29 cellular contexts compared by ENCODE assay signal in the genomic region with DNA sequence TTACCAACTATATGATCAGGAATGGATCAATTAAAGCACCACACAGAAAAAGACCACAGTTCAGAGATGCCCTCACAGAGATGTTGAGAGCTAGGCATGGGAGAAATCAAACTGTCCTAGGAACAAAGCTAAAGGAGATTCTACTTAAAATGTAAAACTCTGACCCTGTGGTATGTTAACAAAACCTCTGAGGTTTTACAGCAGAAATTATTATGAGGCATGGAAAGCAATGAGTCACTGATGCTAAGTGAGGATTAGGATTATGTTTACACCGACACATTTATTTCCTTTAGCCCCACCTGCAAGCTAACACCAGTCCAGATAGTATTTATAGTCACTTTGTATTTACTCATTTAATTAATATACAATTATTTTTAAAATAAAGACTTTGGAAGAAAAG.
A peak's percentile ranks its signal among the peaks of the same experiment; 100 is the strongest.
DNase-seq lines count a peak whose midpoint lies in the region; ATAC-seq and TF ChIP-seq lines count a peak whose summit lies in the region.
"Had no signal": no experiment of that assay in that cellular context is flagged by ENCODE, and none has a peak within 500 bp of the region (broad histone marks: within the 10 kb centered on the region; RNA-seq: fewer than 3 reads in every experiment).

No MANE protein-coding gene starts in this region.

- H2BK15ac ChIP-seq in IMR-90 (ENCODE audit: low read depth, low read length) (no peak overlapping the region), mesenchymal stem cell (ENCODE audit: low read depth, poor library complexity, severe bottlenecking) (no peak overlapping the region)

- peak; percentile 58 for DNase-seq in ELR (ENCODE audit: low read depth)
- DNase-seq in IMR-90: peak; percentile 48
- DNase-seq in astrocyte of the cerebellum (ENCODE audit: low read depth): peak; percentile 6
- peak; percentile 40 for DNase-seq in mesenchymal stem cell
- DNase-seq in CD14-positive monocyte (ENCODE audit: low spot score): no peak
- no peak for DNase-seq in stimulated activated naive CD4-positive, alpha-beta T cell (lab: John Stamatoyannopoulos, UW)
- no peak for DNase-seq in T-helper 2 cell treated with Interferon-gamma antibody and Interleukin-4, amounts not matched to agents 5 μg/mL and 100 μg/mL, for 36 hours (ENCODE audit: low spot score)
- DNase-seq in HT-29 (ENCODE audit: low spot score): no peak
- DNase-seq: activated CD4-positive, alpha-beta memory T cell treated with anti-CD3 and anti-CD28 coated beads, Interleukin-2, amount 10 ng/mL, durations not matched to agents 7 days and 5 days; activated CD4-positive, CD25-positive, alpha-beta regulatory T cell treated with anti-CD3 and anti-CD28 coated beads, Interleukin-2, amount 50 U/mL, for 72 hours; activated CD8-positive, alpha-beta memory T cell treated with anti-CD3 and anti-CD28 coated beads, Interleukin-2, amount 50 U/mL, for 48 hours; activated naive CD4-positive, alpha-beta T cell treated with anti-CD3 and anti-CD28 coated beads, Interleukin-2, amount 50 U/mL, for 16 hours; caudate nucleus; H9; KG1; left ventricle myocardium inferior; naive B cell; NCI-H146; NCI-H524; right lobe of liver; RPMI8226; stimulated activated CD4-positive, alpha-beta T cell treated with anti-CD3 and anti-CD28 coated beads, Interleukin-4, amount 100 ng/mL, for 4 hours; upper lobe of right lung had no signal

- H3K36me3 ChIP-seq in IMR-90 (ENCODE audit: control insufficient read depth, insufficient read depth, low read length) (no peaks in the 10 kb centered on the region), mesenchymal stem cell (ENCODE audit: control insufficient read depth in 1 of 2, insufficient read depth in 2 of 2, low read depth in 1 of 2, low read length in 2 of 2) (no peaks in the 10 kb centered on the region)
- H3K36me3 ChIP-seq: gastroesophageal sphincter, left ventricle myocardium inferior, neutrophil, right lobe of liver, upper lobe of right lung had no signal

- H4K8ac ChIP-seq in IMR-90 (ENCODE audit: low read depth in 2 of 2, low read length in 2 of 2): no peak overlapping the region; a peak in 1 of 4 replicates
- H4K8ac ChIP-seq in mesenchymal stem cell (ENCODE audit: low read length): no peak overlapping the region

- no peaks in the 10 kb centered on the region for H3K4me1 Mint-ChIP-seq in CD14-positive monocyte
- H3K4me1 Mint-ChIP-seq in T-helper 2 cell treated with Interferon-gamma antibody and Interleukin-4, amounts not matched to agents 5 μg/mL and 100 μg/mL, for 36 hours (ENCODE audit: low read depth): no peaks in the 10 kb centered on the region
- H3K4me1 Mint-ChIP-seq: activated CD4-positive, alpha-beta memory T cell treated with anti-CD3 and anti-CD28 coated beads, Interleukin-2, amount 10 ng/mL, durations not matched to agents 7 days and 5 days; naive B cell; stimulated activated memory B cell treated with anti-CD40 and anti-IgM and Interleukin-4, amounts not matched to agents 10 μg/mL and 1 μg/mL and 100 μg/mL, for 72 hours had no signal

- H2BK5ac ChIP-seq in IMR-90 (ENCODE audit: low read depth, low read length, poor library complexity, severe bottlenecking) (no peak overlapping the region), mesenchymal stem cell (ENCODE audit: low read depth, low read length, poor library complexity, severe bottlenecking) (no peak overlapping the region)

- H3K79me1 ChIP-seq in IMR-90 (ENCODE audit: low read depth in 1 of 2, low read length in 2 of 2) (no peaks in the 10 kb centered on the region), mesenchymal stem cell (replicated peaks; ENCODE audit: low read length, poor library complexity, severe bottlenecking) (no peaks in the 10 kb centered on the region)

- TF ChIP-seq CTCF in IMR-90 (conservative IDR thresholded peaks at IDR 0.05; ENCODE audit: low read depth, low read length): no peak
- no peak for TF ChIP-seq CTCF in astrocyte of the cerebellum (IDR thresholded peaks at IDR 0.05; ENCODE audit: low read depth, low read length, missing control alignments)
- no peak for TF ChIP-seq CTCF in CD14-positive monocyte (IDR thresholded peaks at IDR 0.05)

- H2BK12ac ChIP-seq in mesenchymal stem cell (ENCODE audit: low read length in 2 of 2): no peak overlapping the region

- dilution Hi-C loops in IMR-90 (cut with HindIII; ENCODE audit: low sequenced_read_pairs, unreplicated experiment): no loop called here

- POLR2A ChIA-PET in IMR-90 (lab: Charles Lee; ENCODE audit: unreplicated experiment): no interaction called here

- H2AK9ac ChIP-seq in IMR-90 (replicated peaks; ENCODE audit: low read depth, low read length, poor library complexity): no peak overlapping the region

- H3K9me1 ChIP-seq in IMR-90 (ENCODE audit: insufficient read depth, low read length): no peaks in the 10 kb centered on the region

- H2AFZ ChIP-seq in IMR-90 (replicated peaks; ENCODE audit: low read length, poor library complexity): no peak overlapping the region
- no peak overlapping the region for H2AFZ ChIP-seq in mesenchymal stem cell (ENCODE audit: low read depth, low read length)

- H3K27me3 Mint-ChIP-seq in CD14-positive monocyte (ENCODE audit: low read depth in 3 of 3): no peaks in the 10 kb centered on the region
- no peaks in the 10 kb centered on the region for H3K27me3 Mint-ChIP-seq in T-helper 2 cell treated with Interferon-gamma antibody and Interleukin-4, amounts not matched to agents 5 μg/mL and 100 μg/mL, for 36 hours (ENCODE audit: low read depth)
- H3K27me3 Mint-ChIP-seq: activated CD4-positive, alpha-beta memory T cell treated with anti-CD3 and anti-CD28 coated beads, Interleukin-2, amount 10 ng/mL, durations not matched to agents 7 days and 5 days; dendritic cell treated with granulocyte-macrophage colony-stimulating factor and Interleukin-4, amounts not matched to agents 40 ng/mL and 50 ng/mL, for 4 days; naive B cell; stimulated activated memory B cell treated with anti-CD40 and anti-IgM and Interleukin-4, amounts not matched to agents 10 μg/mL and 1 μg/mL and 100 μg/mL, for 72 hours had no signal

- no peaks in the 10 kb centered on the region for H4K20me1 ChIP-seq in IMR-90 (ENCODE audit: insufficient read depth, low read length)

- BruUV-seq in IMR-90 (replicated peaks; lab: Mats Ljungman, UMichigan): no TSS peak

- no peak overlapping the region for H4K5ac ChIP-seq in IMR-90 (ENCODE audit: low read depth, low read length)

- H3K23ac ChIP-seq in IMR-90 (ENCODE audit: low read depth, low read length): no peak overlapping the region
- no peak overlapping the region for H3K23ac ChIP-seq in mesenchymal stem cell (ENCODE audit: low read length in 2 of 2)

- no peak overlapping the region for H3K4me3 Mint-ChIP-seq in CD14-positive monocyte
- no peak overlapping the region for H3K4me3 Mint-ChIP-seq in T-helper 2 cell treated with Interferon-gamma antibody and Interleukin-4, amounts not matched to agents 5 μg/mL and 100 μg/mL, for 36 hours
- H3K4me3 Mint-ChIP-seq: activated CD4-positive, alpha-beta memory T cell treated with anti-CD3 and anti-CD28 coated beads, Interleukin-2, amount 10 ng/mL, durations not matched to agents 7 days and 5 days; dendritic cell treated with granulocyte-macrophage colony-stimulating factor and Interleukin-4, amounts not matched to agents 40 ng/mL and 50 ng/mL, for 4 days; H9; mesothelial cell of epicardium; naive B cell; stimulated activated memory B cell treated with anti-CD40 and anti-IgM and Interleukin-4, amounts not matched to agents 10 μg/mL and 1 μg/mL and 100 μg/mL, for 72 hours had no signal

- intact Hi-C loops in IMR-90 (cut with micrococcal nuclease): no loop called here
- intact Hi-C loops in CD14-positive monocyte (cut with micrococcal nuclease): no loop called here

- H3K4me1 ChIP-seq in IMR-90 (ENCODE audit: control insufficient read depth, insufficient read depth, low read length): no peaks in the 10 kb centered on the region
- no peaks in the 10 kb centered on the region for H3K4me1 ChIP-seq in mesenchymal stem cell (ENCODE audit: control insufficient read depth, insufficient read depth, low read depth, low read length)
- H3K4me1 ChIP-seq: gastroesophageal sphincter, left ventricle myocardium inferior, right lobe of liver, upper lobe of right lung had no signal

- H3K4me3 ChIP-seq in IMR-90 (ENCODE audit: insufficient read depth, low read depth, low read length) (no peak overlapping the region), astrocyte of the cerebellum (ENCODE audit: low read depth, low read length) (no peak overlapping the region), mesenchymal stem cell (ENCODE audit: insufficient read depth in 1 of 2, low read depth in 1 of 2, low read length in 2 of 2) (no peak overlapping the region)
- H3K4me3 ChIP-seq: gastroesophageal sphincter, left ventricle myocardium inferior, right lobe of liver, upper lobe of right lung had no signal

- no peak for TF ChIP-seq RAD21 in IMR-90 (IDR thresholded peaks at IDR 0.05; ENCODE audit: low read length)

- H2BK20ac ChIP-seq in IMR-90 (ENCODE audit: low read depth, low read length): no peak overlapping the region

- no peak for TF ChIP-seq POLR2A in IMR-90 (IDR thresholded peaks at IDR 0.05; ENCODE audit: low read depth, low read length)

- H3K27me3 ChIP-seq in IMR-90 (ENCODE audit: control insufficient read depth, insufficient read depth, low read length) (no peaks in the 10 kb centered on the region), mesenchymal stem cell (ENCODE audit: control insufficient read depth in 1 of 2, insufficient read depth in 1 of 2, low read length in 2 of 2) (no peaks in the 10 kb centered on the region)
- H3K27me3 ChIP-seq: gastroesophageal sphincter, neutrophil, right lobe of liver, upper lobe of right lung had no signal

- CTCF ChIA-PET in IMR-90 (lab: Yijun Ruan, JAX): no interaction called here

- no peak overlapping the region for H3K56ac ChIP-seq in IMR-90 (ENCODE audit: extremely low read depth, insufficient read depth, low read length)

- H3K27ac ChIP-seq in IMR-90 (ENCODE audit: insufficient read depth, low read length) (no peak overlapping the region), mesenchymal stem cell (ENCODE audit: low read length, poor library complexity, severe bottlenecking) (no peak overlapping the region)
- H3K27ac ChIP-seq: C4-2B, gastroesophageal sphincter, left ventricle myocardium inferior, neutrophil, right lobe of liver, upper lobe of right lung had no signal

- H2BK120ac ChIP-seq in IMR-90 (ENCODE audit: low read depth, low read length): no peak overlapping the region
- no peak overlapping the region for H2BK120ac ChIP-seq in mesenchymal stem cell (ENCODE audit: low read depth, low read length)

- H2AK5ac ChIP-seq in IMR-90 (ENCODE audit: low read depth, low read length): no peak overlapping the region
- H2AK5ac ChIP-seq in mesenchymal stem cell (ENCODE audit: low read length, severe bottlenecking): no peak overlapping the region

- H3K9ac ChIP-seq in IMR-90 (ENCODE audit: low read depth, low read length) (no peak overlapping the region), mesenchymal stem cell (ENCODE audit: low read length) (no peak overlapping the region)

- no peaks in the 10 kb centered on the region for H3K36me3 Mint-ChIP-seq in CD14-positive monocyte
- H3K36me3 Mint-ChIP-seq in T-helper 2 cell treated with Interferon-gamma antibody and Interleukin-4, amounts not matched to agents 5 μg/mL and 100 μg/mL, for 36 hours (ENCODE audit: low read depth): no peaks in the 10 kb centered on the region
- H3K36me3 Mint-ChIP-seq: mesothelial cell of epicardium; naive B cell; stimulated activated memory B cell treated with anti-CD40 and anti-IgM and Interleukin-4, amounts not matched to agents 10 μg/mL and 1 μg/mL and 100 μg/mL, for 72 hours had no signal

- H3K9me3 ChIP-seq in IMR-90 (ENCODE audit: control insufficient read depth, insufficient read depth, low read length): no peaks in the 10 kb centered on the region
- H3K9me3 ChIP-seq in mesenchymal stem cell (ENCODE audit: control insufficient read depth, low read length): no peaks in the 10 kb centered on the region
- H3K9me3 ChIP-seq: gastroesophageal sphincter, left ventricle myocardium inferior, neutrophil, right lobe of liver, upper lobe of right lung had no signal

- peak; percentile 71; the same call in 1 of the 2 replicates for ATAC-seq in IMR-90 (ENCODE audit: low read depth)
- ATAC-seq: gastroesophageal sphincter; right lobe of liver; stimulated activated memory B cell treated with anti-CD40 and anti-IgM and Interleukin-4, amounts not matched to agents 10 μg/mL and 1 μg/mL and 100 μg/mL, for 72 hours; upper lobe of right lung had no signal

- H3K4ac ChIP-seq in IMR-90 (ENCODE audit: low read depth, low read length) (no peak overlapping the region), mesenchymal stem cell (ENCODE audit: low read depth in 1 of 2, low read length in 2 of 2) (no peak overlapping the region)

- no peak overlapping the region for H3K18ac ChIP-seq in IMR-90 (ENCODE audit: low read depth, low read length)
- H3K18ac ChIP-seq in mesenchymal stem cell (ENCODE audit: low read depth in 1 of 2, low read length in 2 of 2): no peak overlapping the region

- H3K14ac ChIP-seq in IMR-90 (replicated peaks; ENCODE audit: low read depth, low read length) (no peak overlapping the region), mesenchymal stem cell (ENCODE audit: low read length in 2 of 2) (no peak overlapping the region)

- H3K4me2 ChIP-seq in IMR-90 (ENCODE audit: low read depth, low read length): no peak overlapping the region
- H3K4me2 ChIP-seq in mesenchymal stem cell (ENCODE audit: low read length, poor library complexity, severe bottlenecking): no peak overlapping the region

- peaks cover 0 to 4% (median 0%) of the 10 kb centered on the region in 7 donors for H3K9me3 Mint-ChIP-seq in CD14-positive monocyte
- H3K9me3 Mint-ChIP-seq in T-helper 2 cell treated with Interferon-gamma antibody and Interleukin-4, amounts not matched to agents 5 μg/mL and 100 μg/mL, for 36 hours: peaks cover 4% of the 10 kb centered on the region
- H3K9me3 Mint-ChIP-seq: activated CD4-positive, alpha-beta memory T cell treated with anti-CD3 and anti-CD28 coated beads, Interleukin-2, amount 10 ng/mL, durations not matched to agents 7 days and 5 days; dendritic cell treated with granulocyte-macrophage colony-stimulating factor and Interleukin-4, amounts not matched to agents 40 ng/mL and 50 ng/mL, for 4 days; mesothelial cell of epicardium; stimulated activated memory B cell treated with anti-CD40 and anti-IgM and Interleukin-4, amounts not matched to agents 10 μg/mL and 1 μg/mL and 100 μg/mL, for 72 hours had no signal

- no CpG with 5 or more reads among the region's 1 CpG for WGBS in IMR-90 (ENCODE audit: extremely low coverage in 2 of 2, insufficient read length in 1 of 2), 2 experiments
- WGBS in mesenchymal stem cell: no CpG with 5 or more reads among the region's 1 CpG

- H3K27ac Mint-ChIP-seq in CD14-positive monocyte: no peak overlapping the region
- H3K27ac Mint-ChIP-seq in T-helper 2 cell treated with Interferon-gamma antibody and Interleukin-4, amounts not matched to agents 5 μg/mL and 100 μg/mL, for 36 hours: no peak overlapping the region
- H3K27ac Mint-ChIP-seq: activated CD4-positive, alpha-beta memory T cell treated with anti-CD3 and anti-CD28 coated beads, Interleukin-2, amount 10 ng/mL, durations not matched to agents 7 days and 5 days; dendritic cell treated with granulocyte-macrophage colony-stimulating factor and Interleukin-4, amounts not matched to agents 40 ng/mL and 50 ng/mL, for 4 days; mesothelial cell of epicardium; naive B cell; stimulated activated memory B cell treated with anti-CD40 and anti-IgM and Interleukin-4, amounts not matched to agents 10 μg/mL and 1 μg/mL and 100 μg/mL, for 72 hours had no signal

- H4K91ac ChIP-seq in IMR-90 (ENCODE audit: insufficient read depth, low read depth, low read length) (no peak overlapping the region), mesenchymal stem cell (ENCODE audit: low read length) (no peak overlapping the region)

- in situ Hi-C loops in IMR-90 (cut with MboI; ENCODE audit: low sequenced_read_pairs) (no loop called here), astrocyte of the cerebellum (cut with HindIII; ENCODE audit: low sequenced_read_pairs) (no loop called here)

Comparison
In these comparisons a context has a peak if more than half of its experiments do, and no peak if none do; other contexts are left out.
1. DNase-seq: peak in ELR (single experiment), IMR-90 (single experiment), astrocyte of the cerebellum (single experiment) and mesenchymal stem cell (single experiment); none in CD14-positive monocyte (single experiment), stimulated activated naive CD4-positive, alpha-beta T cell (0 of 6), T-helper 2 cell treated with Interferon-gamma antibody and Interleukin-4, amounts not matched to agents 5 μg/mL and 100 μg/mL, for 36 hours (single experiment) and HT-29 (single experiment).